Comparison of ENCODE assay signal across 16 cellular contexts in genomic region chr14:65434216-65434850, GRCh38. TPM values are rescaled to one million over a fixed set of nuclear protein-coding genes. Genes with fewer than 3 reads are reported as not detected.
A peak's percentile ranks its signal among the peaks of the same experiment; 100 is the strongest.
DNase-seq lines count a peak whose midpoint lies in the region; ATAC-seq and TF ChIP-seq lines count a peak whose summit lies in the region.
"Had no signal": no experiment of that assay in that cellular context is flagged by ENCODE, and none has a peak within 500 bp of the region (broad histone marks: within the 10 kb centered on the region; RNA-seq: fewer than 3 reads in every experiment).

No MANE protein-coding gene starts in this region.

- in situ Hi-C loops in KBM-7 (cut with MboI; ENCODE audit: low pct_unique_long_range_greater_than_20kb, low sequenced_read_pairs) = no loop called here
- in situ Hi-C loops in gastrocnemius medialis (cut with MboI; ENCODE audit: low sequenced_read_pairs in 4 of 4) = no loop called here

- no peak for ATAC-seq in CD4-positive, CD25-positive, alpha-beta regulatory T cell (ENCODE audit: low read depth in 2 of 2)
- ATAC-seq in gastrocnemius medialis (no peak), esophagus mucosa (no peak), HG03025 (IDR thresholded peaks at IDR 0.05; ENCODE audit: low FRiP score, unreplicated experiment) (no peak)
- ATAC-seq: HCT116 had no signal

- H3K4me1 Mint-ChIP-seq in CD4-positive, CD25-positive, alpha-beta regulatory T cell = peaks cover 20 to 67% (median 51%) of the 10 kb centered on the region in 4 donors
- H3K4me1 Mint-ChIP-seq in activated T-helper 1 cell treated with anti-CD3 and anti-CD28 coated beads, Interleukin-12 subunit alpha, Interleukin-12 subunit beta, Interleukin-2, Interleukin-4 antibody, amounts not matched to agents 30 ng/mL and 10 ng/mL and 1 ng/mL, durations not matched to agents 14 hours and 24 hours and 36 hours (ENCODE audit: low read depth) = peaks cover 72% of the 10 kb centered on the region
- peaks cover 61% of the 10 kb centered on the region for H3K4me1 Mint-ChIP-seq in mesothelial cell of epicardium

- intact Hi-C loops in activated T-helper 1 cell treated with anti-CD3 and anti-CD28 coated beads, Interleukin-12 subunit alpha, Interleukin-12 subunit beta, Interleukin-2, Interleukin-4 antibody, amounts not matched to agents 30 ng/mL and 10 ng/mL and 1 ng/mL, durations not matched to agents 14 hours and 24 hours and 36 hours (cut with micrococcal nuclease) = no loop called here
- intact Hi-C loops in gastrocnemius medialis (cut with DNase I; ENCODE audit: low total_unique reads) = no loop called here

- no peaks in the 10 kb centered on the region for H3K9me3 ChIP-seq in CD4-positive, CD25-positive, alpha-beta regulatory T cell (ENCODE audit: control insufficient read depth in 2 of 2, low read length in 2 of 2)
- H3K9me3 ChIP-seq in gastrocnemius medialis = no peaks in the 10 kb centered on the region
- H3K9me3 ChIP-seq: breast epithelium had no signal

- no peaks in the 10 kb centered on the region for H3K27me3 ChIP-seq in CD4-positive, CD25-positive, alpha-beta regulatory T cell (ENCODE audit: control insufficient read depth, insufficient read depth, low read length)
- H3K27me3 ChIP-seq in gastrocnemius medialis = no peaks in the 10 kb centered on the region
- H3K27me3 ChIP-seq: breast epithelium had no signal

- peak overlapping the region in 1 of 4 donors; percentile 12 for H3K4me3 Mint-ChIP-seq in CD4-positive, CD25-positive, alpha-beta regulatory T cell
- H3K4me3 Mint-ChIP-seq in activated T-helper 1 cell treated with anti-CD3 and anti-CD28 coated beads, Interleukin-12 subunit alpha, Interleukin-12 subunit beta, Interleukin-2, Interleukin-4 antibody, amounts not matched to agents 30 ng/mL and 10 ng/mL and 1 ng/mL, durations not matched to agents 14 hours and 24 hours and 36 hours = no peak overlapping the region
- H3K4me3 Mint-ChIP-seq in mesothelial cell of epicardium = no peak overlapping the region

- peaks cover 20% of the 10 kb centered on the region for H3K4me1 ChIP-seq in CD4-positive, CD25-positive, alpha-beta regulatory T cell (ENCODE audit: control insufficient read depth, insufficient read depth, low read length, poor library complexity, severe bottlenecking)
- H3K4me1 ChIP-seq in gastrocnemius medialis = no peaks in the 10 kb centered on the region

- TF ChIP-seq POLR2A in gastrocnemius medialis (IDR thresholded peaks at IDR 0.05) = no peak

- peak overlapping the region in 2 of 3 donors; percentile 47 to 85 for H3K27ac Mint-ChIP-seq in CD4-positive, CD25-positive, alpha-beta regulatory T cell
- peak overlapping the region; percentile 52 for H3K27ac Mint-ChIP-seq in activated T-helper 1 cell treated with anti-CD3 and anti-CD28 coated beads, Interleukin-12 subunit alpha, Interleukin-12 subunit beta, Interleukin-2, Interleukin-4 antibody, amounts not matched to agents 30 ng/mL and 10 ng/mL and 1 ng/mL, durations not matched to agents 14 hours and 24 hours and 36 hours
- peak overlapping the region; percentile 94 for H3K27ac Mint-ChIP-seq in mesothelial cell of epicardium
- H3K27ac Mint-ChIP-seq: progenitor cell of endocrine pancreas had no signal

- no peaks in the 10 kb centered on the region for H3K27me3 Mint-ChIP-seq in CD4-positive, CD25-positive, alpha-beta regulatory T cell
- H3K27me3 Mint-ChIP-seq in activated T-helper 1 cell treated with anti-CD3 and anti-CD28 coated beads, Interleukin-12 subunit alpha, Interleukin-12 subunit beta, Interleukin-2, Interleukin-4 antibody, amounts not matched to agents 30 ng/mL and 10 ng/mL and 1 ng/mL, durations not matched to agents 14 hours and 24 hours and 36 hours (ENCODE audit: insufficient read depth) = no peaks in the 10 kb centered on the region
- no peaks in the 10 kb centered on the region for H3K27me3 Mint-ChIP-seq in mesothelial cell of epicardium (ENCODE audit: low read depth)

- peak overlapping the region; percentile 56 for H3K27ac ChIP-seq in CD4-positive, CD25-positive, alpha-beta regulatory T cell (ENCODE audit: insufficient read depth, low read length, poor library complexity, severe bottlenecking)
- no peak overlapping the region for H3K27ac ChIP-seq in gastrocnemius medialis
- H3K27ac ChIP-seq: breast epithelium had no signal

- peaks cover 0 to 1% (median 0%) of the 10 kb centered on the region in 7 donors for H3K9me3 Mint-ChIP-seq in CD4-positive, CD25-positive, alpha-beta regulatory T cell
- H3K9me3 Mint-ChIP-seq in activated T-helper 1 cell treated with anti-CD3 and anti-CD28 coated beads, Interleukin-12 subunit alpha, Interleukin-12 subunit beta, Interleukin-2, Interleukin-4 antibody, amounts not matched to agents 30 ng/mL and 10 ng/mL and 1 ng/mL, durations not matched to agents 14 hours and 24 hours and 36 hours = peaks cover 3% of the 10 kb centered on the region
- peaks cover 3% of the 10 kb centered on the region for H3K9me3 Mint-ChIP-seq in mesothelial cell of epicardium

- peaks cover 10% of the 10 kb centered on the region for H3K36me3 Mint-ChIP-seq in CD4-positive, CD25-positive, alpha-beta regulatory T cell
- peaks cover 33% of the 10 kb centered on the region for H3K36me3 Mint-ChIP-seq in activated T-helper 1 cell treated with anti-CD3 and anti-CD28 coated beads, Interleukin-12 subunit alpha, Interleukin-12 subunit beta, Interleukin-2, Interleukin-4 antibody, amounts not matched to agents 30 ng/mL and 10 ng/mL and 1 ng/mL, durations not matched to agents 14 hours and 24 hours and 36 hours (ENCODE audit: low read depth)
- peaks cover 4% of the 10 kb centered on the region for H3K36me3 Mint-ChIP-seq in mesothelial cell of epicardium

- no peak overlapping the region for H3K4me3 ChIP-seq in CD4-positive, CD25-positive, alpha-beta regulatory T cell (ENCODE audit: low read depth, low read length)
- no peak overlapping the region for H3K4me3 ChIP-seq in gastrocnemius medialis
- H3K4me3 ChIP-seq: breast epithelium had no signal

- peaks cover 8% of the 10 kb centered on the region for H3K36me3 ChIP-seq in CD4-positive, CD25-positive, alpha-beta regulatory T cell (ENCODE audit: control insufficient read depth, insufficient read depth, low read length)
- no peaks in the 10 kb centered on the region for H3K36me3 ChIP-seq in gastrocnemius medialis
- H3K36me3 ChIP-seq: breast epithelium had no signal

- no peak for DNase-seq in CD4-positive, CD25-positive, alpha-beta regulatory T cell
- DNase-seq in KBM-7 (peak; percentile 39), mesothelial cell of epicardium (ENCODE audit: low spot score in 2 of 2, unreplicated experiment in 2 of 2) (no peak), gastrocnemius medialis (no peak), middle frontal gyrus (ENCODE audit: extremely low spot score, low spot score) (no peak)
- no peak for DNase-seq in activated T-helper 1 cell treated with anti-CD3 and anti-CD28 coated beads, Interleukin-12 subunit alpha, Interleukin-12 subunit beta, Interleukin-2, Interleukin-4 antibody, amounts not matched to agents 30 ng/mL and 10 ng/mL and 1 ng/mL, durations not matched to agents 14 hours and 24 hours and 36 hours (ENCODE audit: low spot score)
- DNase-seq: activated CD4-positive, alpha-beta T cell treated with anti-CD3 and anti-CD28 coated beads for 1 hour; AML-193; NCI-H748 treated with DMSO at 0.1 percent for 48 hours; Right ventricle myocardium superior; stimulated activated CD4-positive, alpha-beta T cell treated with anti-CD3 and anti-CD28 coated beads, Interleukin-2, amount 100 ng/mL, for 24 hours had no signal

- no peak for TF ChIP-seq CTCF in mesothelial cell of epicardium (IDR thresholded peaks at IDR 0.05; ENCODE audit: unreplicated experiment)
- TF ChIP-seq CTCF in gastrocnemius medialis (IDR thresholded peaks at IDR 0.05 in 4 of 5, conservative IDR thresholded peaks at IDR 0.05 in 1 of 5) = no peak

RNA-seq across cellular contexts. Expression of gene FUT8, which starts 21.8 kb away (rescaled TPM):
- 59.2 TPM for total RNA-seq in CD4-positive, CD25-positive, alpha-beta regulatory T cell
- polyA plus RNA-seq in CD4-positive, CD25-positive, alpha-beta regulatory T cell = 10 to 100 TPM; 15.3 to 23.4 (median 21.5) TPM
- 181 and 182 TPM in 2 replicates for total RNA-seq in activated T-helper 1 cell treated with anti-CD3 and anti-CD28 coated beads, Interleukin-12 subunit alpha, Interleukin-12 subunit beta, Interleukin-2, Interleukin-4 antibody, amounts not matched to agents 30 ng/mL and 10 ng/mL and 1 ng/mL, durations not matched to agents 14 hours and 24 hours and 36 hours
- 48.9 to 51.8 TPM (median 49.4 TPM) in 3 replicates for total RNA-seq in mesothelial cell of epicardium
- total RNA-seq in gastrocnemius medialis = 10 to 100 TPM in 1 of 4 donors, 1 to 10 TPM in 3; 6.5 to 11.3 (median 9.3) TPM
- total RNA-seq in esophagus mucosa = 10.1 TPM
